25 cellular contexts compared by ENCODE assay signal in the genomic region with DNA sequence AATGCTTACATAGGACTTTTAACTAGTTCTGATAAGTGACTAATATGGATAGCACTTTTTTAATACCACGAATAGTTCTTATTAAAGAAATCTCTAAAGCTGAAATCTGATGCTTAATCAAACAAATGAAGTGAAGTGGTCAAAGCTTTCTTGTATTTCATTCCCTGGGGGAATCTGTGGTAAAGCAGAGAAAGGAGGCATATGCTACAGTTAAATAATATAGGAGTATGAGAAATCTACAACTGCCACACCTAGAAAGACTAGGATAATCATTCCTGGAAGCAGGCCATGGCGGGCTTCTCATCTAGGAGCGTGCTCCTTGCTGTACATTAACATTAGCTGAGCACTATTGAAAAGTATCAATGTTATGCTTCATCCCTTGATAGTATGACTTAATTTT.
"Had no signal": no experiment of that assay in that cellular context is flagged by ENCODE, and none has a peak within 500 bp of the region (broad histone marks: within the 10 kb centered on the region; RNA-seq: fewer than 3 reads in every experiment).

No MANE protein-coding gene starts in this region.

- H3K27me3 ChIP-seq: body of pancreas had no signal

- DNase-seq: activated B cell treated with CpG ODN at 0.5 μM for 24 hours; activated CD4-positive, alpha-beta T cell treated with anti-CD3 and anti-CD28 coated beads for 1 hour; activated CD4-positive, alpha-beta T cell treated with anti-CD3 and anti-CD28 coated beads, Interleukin-2, amount 10 ng/mL, durations not matched to agents 24 days and 14 days; activated CD4-positive, alpha-beta T cell treated with anti-CD3 and anti-CD28 coated beads, Interleukin-2, amount 50 U/mL, for 48 hours; activated CD8-positive, alpha-beta memory T cell treated with anti-CD3 and anti-CD28 coated beads, Interleukin-2, amount 10 ng/mL, durations not matched to agents 7 days and 5 days; activated effector memory CD4-positive, alpha-beta T cell treated with Interleukin-2 at 50 U/mL for 16 hours; activated naive CD4-positive, alpha-beta T cell; activated T-cell treated with anti-CD3 and anti-CD28 coated beads, Interleukin-2, amount 50 U/mL, for 24 hours; aorta; body of pancreas; IMR-90; Kasumi-1; KBM-7; NCI-H1048; NCI-H146; NCI-H187 treated with DMSO at 0.1 percent for 48 hours; NCI-H2081 treated with DMSO at 0.1 percent for 48 hours; NCI-H446 treated with DMSO at 0.1 percent for 48 hours; NCI-H526 treated with DMSO at 0.1 percent for 48 hours; NK-92 treated with Interleukin-12 subunit alpha and Interleukin-12 subunit beta, amount 100 ng/mL, for 24 hours; SIG-M5; T-cell; T-helper 2 cell; T1000 had no signal

- ATAC-seq: activated CD8-positive, alpha-beta memory T cell treated with anti-CD3 and anti-CD28 coated beads, Interleukin-2, amount 10 ng/mL, durations not matched to agents 7 days and 5 days; body of pancreas; T-cell had no signal

- H3K4me3 ChIP-seq: body of pancreas had no signal

- H3K27ac ChIP-seq: body of pancreas had no signal

- H3K9me3 ChIP-seq: body of pancreas had no signal

- FAIRE-seq: TTC549 had no signal

- H3K4me1 ChIP-seq: body of pancreas had no signal
